19 cellular contexts compared by ENCODE assay signal in the genomic region with DNA sequence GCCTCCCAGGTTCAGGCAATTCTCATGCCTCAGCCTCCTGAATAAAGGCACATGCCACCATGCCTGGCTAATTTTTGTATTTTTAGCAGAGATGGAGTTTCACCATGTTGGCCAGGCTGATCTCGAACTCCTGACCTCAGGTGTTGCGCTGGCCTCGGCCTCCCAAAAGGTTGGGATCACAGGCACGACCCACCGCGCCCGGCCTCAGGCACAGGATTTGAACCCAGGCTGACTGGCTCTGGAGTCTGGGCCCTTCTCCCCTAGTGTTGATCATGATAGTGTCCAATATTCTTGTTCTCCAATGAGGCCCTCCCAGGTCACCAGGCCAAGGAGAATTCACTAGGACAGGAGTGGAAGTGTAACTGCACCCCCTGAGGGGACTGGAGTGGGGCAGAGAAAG.
A peak's percentile ranks its signal among the peaks of the same experiment; 100 is the strongest.
DNase-seq lines count a peak whose midpoint lies in the region; ATAC-seq lines count a peak whose summit lies in the region.
"Had no signal": no experiment of that assay in that cellular context is flagged by ENCODE, and none has a peak within 500 bp of the region (broad histone marks: within the 10 kb centered on the region; RNA-seq: fewer than 3 reads in every experiment).

No MANE protein-coding gene starts in this region.

- no peaks in the 10 kb centered on the region for H3K27me3 ChIP-seq in GM23248 (replicated peaks; ENCODE audit: insufficient read depth)
- no peaks in the 10 kb centered on the region for H3K27me3 ChIP-seq in mesenchymal stem cell (ENCODE audit: control insufficient read depth in 1 of 2, insufficient read depth in 1 of 2, low read length in 2 of 2)
- no peaks in the 10 kb centered on the region for H3K27me3 ChIP-seq in H7 (ENCODE audit: control insufficient read depth, insufficient read depth, low read length)
- H3K27me3 ChIP-seq: BLaER1 had no signal

- no peak overlapping the region for H3K9ac ChIP-seq in GM23248
- peak overlapping the region; percentile 62 for H3K9ac ChIP-seq in mesenchymal stem cell (ENCODE audit: low read length)
- H3K9ac ChIP-seq: BLaER1 had no signal

- DNase-seq in GM23248 (no peak), mesenchymal stem cell (no peak), H7 (no peak), GM19238 (ENCODE audit: insufficient read length, low spot score) (no peak)
- no peak for DNase-seq in stimulated activated naive B cell treated with anti-CD40 and anti-IgM and Interleukin-4, amounts not matched to agents 10 μg/mL and 1 μg/mL and 100 μg/mL, for 72 hours
- DNase-seq: Caco-2; CD4-positive, CD25-positive, alpha-beta regulatory T cell; CD8-positive, alpha-beta T cell; DMS 273 treated with DMSO at 0.1 percent for 48 hours; DMS79; EL; GDM1; GOT3 had no signal

- H3K4me3 ChIP-seq in GM23248 (no peak overlapping the region), mesenchymal stem cell (ENCODE audit: insufficient read depth in 1 of 2, low read depth in 1 of 2, low read length in 2 of 2) (no peak overlapping the region), H7 (ENCODE audit: insufficient read depth, low read depth, low read length) (no peak overlapping the region)
- H3K4me3 ChIP-seq: BLaER1, GM12878 had no signal

- 0 out of 2 replicates have a peak, but pooled peaks cover 4% of the 10 kb centered on the region for H3K4me1 ChIP-seq in GM23248 (ENCODE audit: insufficient read depth)
- H3K4me1 ChIP-seq in mesenchymal stem cell (ENCODE audit: control insufficient read depth, insufficient read depth, low read depth, low read length): peaks cover 10% of the 10 kb centered on the region

- H2BK5ac ChIP-seq in mesenchymal stem cell (ENCODE audit: low read depth, low read length, poor library complexity, severe bottlenecking): no peak overlapping the region

- peaks cover 30 to 45% of the 10 kb centered on the region in 2 donors for H3K4me1 Mint-ChIP-seq in stimulated activated naive B cell treated with anti-CD40 and anti-IgM and Interleukin-4, amounts not matched to agents 10 μg/mL and 1 μg/mL and 100 μg/mL, for 72 hours
- H3K4me1 Mint-ChIP-seq: CD4-positive, CD25-positive, alpha-beta regulatory T cell had no signal

- H4K8ac ChIP-seq in mesenchymal stem cell (ENCODE audit: low read length): no peak overlapping the region

- no peak overlapping the region for H2BK15ac ChIP-seq in mesenchymal stem cell (ENCODE audit: low read depth, poor library complexity, severe bottlenecking)

- H3K27ac Mint-ChIP-seq in stimulated activated naive B cell treated with anti-CD40 and anti-IgM and Interleukin-4, amounts not matched to agents 10 μg/mL and 1 μg/mL and 100 μg/mL, for 72 hours: peak overlapping the region; percentile 53
- H3K27ac Mint-ChIP-seq: CD8-positive, alpha-beta T cell had no signal

- no peak overlapping the region for H2BK120ac ChIP-seq in mesenchymal stem cell (ENCODE audit: low read depth, low read length)

- no peaks in the 10 kb centered on the region for H3K9me3 Mint-ChIP-seq in stimulated activated naive B cell treated with anti-CD40 and anti-IgM and Interleukin-4, amounts not matched to agents 10 μg/mL and 1 μg/mL and 100 μg/mL, for 72 hours

- peak overlapping the region; percentile 13 for H2AK5ac ChIP-seq in mesenchymal stem cell (ENCODE audit: low read length, severe bottlenecking)

- H3K14ac ChIP-seq in mesenchymal stem cell (ENCODE audit: low read length in 2 of 2): no peak overlapping the region

- H3K4me3 Mint-ChIP-seq in stimulated activated naive B cell treated with anti-CD40 and anti-IgM and Interleukin-4, amounts not matched to agents 10 μg/mL and 1 μg/mL and 100 μg/mL, for 72 hours: no peak overlapping the region
- H3K4me3 Mint-ChIP-seq: CD4-positive, CD25-positive, alpha-beta regulatory T cell; CD8-positive, alpha-beta T cell had no signal

- H3K36me3 ChIP-seq in GM23248 (ENCODE audit: low read depth) (no peaks in the 10 kb centered on the region), mesenchymal stem cell (ENCODE audit: control insufficient read depth in 1 of 2, insufficient read depth in 2 of 2, low read depth in 1 of 2, low read length in 2 of 2) (peaks cover 0 to 6% of the 10 kb centered on the region in 2 experiments), H7 (replicated peaks; ENCODE audit: control insufficient read depth, insufficient read depth, low read length) (no peaks in the 10 kb centered on the region)

- no peak overlapping the region for H3K23ac ChIP-seq in mesenchymal stem cell (ENCODE audit: low read length in 2 of 2)

- H3K4ac ChIP-seq in mesenchymal stem cell (ENCODE audit: low read depth in 1 of 2, low read length in 2 of 2): no peak overlapping the region

- no peak overlapping the region for H4K91ac ChIP-seq in mesenchymal stem cell (ENCODE audit: low read length)

- H3K27ac ChIP-seq in GM23248 (no peak overlapping the region), mesenchymal stem cell (ENCODE audit: low read length, poor library complexity, severe bottlenecking) (no peak overlapping the region)
- H3K27ac ChIP-seq: BLaER1, C4-2B had no signal

- H3F3A ChIP-seq in GM23248 (ENCODE audit: insufficient read depth): peaks cover 3% of the 10 kb centered on the region; the same call in 1 of the 2 replicates

- no peak for ATAC-seq in stimulated activated naive B cell treated with anti-CD40 and anti-IgM and Interleukin-4, amounts not matched to agents 10 μg/mL and 1 μg/mL and 100 μg/mL, for 72 hours (replicated peaks)
- ATAC-seq in HG03520 (IDR thresholded peaks at IDR 0.05; ENCODE audit: unreplicated experiment): no peak
- ATAC-seq: CD8-positive, alpha-beta T cell; HCT116 had no signal

- in situ Hi-C loops in GM23248 (cut with MboI): loop anchor here (25.0 kb wide), 1 partner anchor 594 kb away; no protein-coding TSS in a partner anchor

- peaks cover 2% of the 10 kb centered on the region for H3K79me1 ChIP-seq in mesenchymal stem cell (replicated peaks; ENCODE audit: low read length, poor library complexity, severe bottlenecking)

- H4K20me1 ChIP-seq in GM23248 (ENCODE audit: insufficient read depth): no peaks in the 10 kb centered on the region
- H4K20me1 ChIP-seq: BLaER1 had no signal

- H3K4me2 ChIP-seq in GM23248 (ENCODE audit: unreplicated experiment): peak overlapping the region; percentile 75
- no peak overlapping the region for H3K4me2 ChIP-seq in mesenchymal stem cell (ENCODE audit: low read length, poor library complexity, severe bottlenecking)

- no peaks in the 10 kb centered on the region for H3K79me2 ChIP-seq in GM23248 (ENCODE audit: insufficient read depth)

- no peaks in the 10 kb centered on the region for H3K27me3 Mint-ChIP-seq in stimulated activated naive B cell treated with anti-CD40 and anti-IgM and Interleukin-4, amounts not matched to agents 10 μg/mL and 1 μg/mL and 100 μg/mL, for 72 hours
- H3K27me3 Mint-ChIP-seq: B cell; CD4-positive, CD25-positive, alpha-beta regulatory T cell had no signal

- no peaks in the 10 kb centered on the region for H3K9me2 ChIP-seq in GM23248 (ENCODE audit: insufficient read depth)

- WGBS in GM23248 (ENCODE audit: low coverage in 1 of 2, low lambda C conversion rate in 2 of 2, missing lambda C conversion rate in 2 of 2), 2 experiments: 99 to 100% methylated on average over 7 of the region's 7 CpGs
- WGBS in mesenchymal stem cell: 95% methylated on average over 7 of the region's 7 CpGs

- H2AFZ ChIP-seq in GM23248 (no peak overlapping the region), mesenchymal stem cell (ENCODE audit: low read depth, low read length) (no peak overlapping the region)

- peaks cover 8 to 18% of the 10 kb centered on the region in 2 donors for H3K36me3 Mint-ChIP-seq in stimulated activated naive B cell treated with anti-CD40 and anti-IgM and Interleukin-4, amounts not matched to agents 10 μg/mL and 1 μg/mL and 100 μg/mL, for 72 hours
- H3K36me3 Mint-ChIP-seq: CD4-positive, CD25-positive, alpha-beta regulatory T cell; CD8-positive, alpha-beta T cell had no signal

- no peak overlapping the region for H2BK12ac ChIP-seq in mesenchymal stem cell (ENCODE audit: low read length in 2 of 2)

- no peak overlapping the region for H3K18ac ChIP-seq in mesenchymal stem cell (ENCODE audit: low read depth in 1 of 2, low read length in 2 of 2)

- H3K9me3 ChIP-seq in GM23248 (ENCODE audit: low read depth): no peaks in the 10 kb centered on the region
- H3K9me3 ChIP-seq in mesenchymal stem cell (ENCODE audit: control insufficient read depth, low read length): no peaks in the 10 kb centered on the region
- H3K9me3 ChIP-seq: Caco-2 had no signal
